8 cellular contexts compared by ENCODE assay signal in genomic region chr17:4899341-4900230, GRCh38. TPM values are rescaled to one million over a fixed set of nuclear protein-coding genes. Genes with fewer than 3 reads are reported as not detected.
DNase-seq lines count a peak whose midpoint lies in the region; ATAC-seq, FAIRE-seq and TF ChIP-seq lines count a peak whose summit lies in the region.

Gene C17orf107 (plus strand): TSS chr17:4899536. CDS start chr17:4899763, 227 bp downstream.

- CTCF ChIA-PET in activated CD4-positive, alpha-beta memory T cell treated with anti-CD3 and anti-CD28 coated beads, Interleukin-2, amount 10 ng/mL, durations not matched to agents 7 days and 5 days (lab: Charles Lee) = interaction anchor here (0.9 to 2.7 kb wide), 8 partner anchors 9 to 333 kb away, joined by 3 to 20 read pairs (median 5); partner anchors contain the start of genes ARRB2, MED11, RNF167 and SLC25A11

- POLR2A ChIA-PET in activated CD4-positive, alpha-beta memory T cell treated with anti-CD3 and anti-CD28 coated beads, Interleukin-2, amount 10 ng/mL, durations not matched to agents 7 days and 5 days (lab: Charles Lee) = interaction anchor here (0.6 to 2.2 kb wide), 12 partner anchors 14 to 197 kb away, joined by 3 to 12 read pairs (median 3); partner anchors contain the start of genes ARRB2, PFN1, RNF167 and SLC25A11

- no peaks in the 10 kb centered on the region for H3K9me3 Mint-ChIP-seq in activated CD4-positive, alpha-beta memory T cell treated with anti-CD3 and anti-CD28 coated beads, Interleukin-2, amount 10 ng/mL, durations not matched to agents 7 days and 5 days

- H3K27me3 ChIP-seq in HL-60 (ENCODE audit: insufficient read depth, poor library complexity, severe bottlenecking) = peaks cover 7% of the 10 kb centered on the region

- peak within 1 kb of the TSS; percentile 49 for H3K27ac Mint-ChIP-seq in activated CD4-positive, alpha-beta memory T cell treated with anti-CD3 and anti-CD28 coated beads, Interleukin-2, amount 10 ng/mL, durations not matched to agents 7 days and 5 days

- H3K27me3 Mint-ChIP-seq in activated CD4-positive, alpha-beta memory T cell treated with anti-CD3 and anti-CD28 coated beads, Interleukin-2, amount 10 ng/mL, durations not matched to agents 7 days and 5 days = peaks cover 6% of the 10 kb centered on the region

- in situ Hi-C loops in Caki2 (cut with HindIII; ENCODE audit: low pct_unique_long_range_greater_than_20kb, low sequenced_read_pairs) = no loop called here

- ATAC-seq in HG02763 (IDR thresholded peaks at IDR 0.05; ENCODE audit: unreplicated experiment) = no peak

- H3K4me3 Mint-ChIP-seq in activated CD4-positive, alpha-beta memory T cell treated with anti-CD3 and anti-CD28 coated beads, Interleukin-2, amount 10 ng/mL, durations not matched to agents 7 days and 5 days = peak within 1 kb of the TSS; percentile 78

- no peak within 1 kb of the TSS for H3K27ac ChIP-seq in HL-60 (replicated peaks)

- H3K36me3 Mint-ChIP-seq in activated CD4-positive, alpha-beta memory T cell treated with anti-CD3 and anti-CD28 coated beads, Interleukin-2, amount 10 ng/mL, durations not matched to agents 7 days and 5 days (ENCODE audit: low read depth) = peaks cover 17% of the 10 kb centered on the region

- H3K4me1 Mint-ChIP-seq in activated CD4-positive, alpha-beta memory T cell treated with anti-CD3 and anti-CD28 coated beads, Interleukin-2, amount 10 ng/mL, durations not matched to agents 7 days and 5 days = peaks cover 38% of the 10 kb centered on the region

- peak; percentile 61 for DNase-seq in Caki2 (ENCODE audit: low read depth)
- DNase-seq in HL-60 (ENCODE audit: low read depth in 1 of 2, low spot score in 1 of 2) = peak; percentile 25 to 77
- peak; percentile 88 for DNase-seq in activated CD4-positive, alpha-beta memory T cell treated with anti-CD3 and anti-CD28 coated beads, Interleukin-2, amount 10 ng/mL, durations not matched to agents 7 days and 5 days
- peak; percentile 80 for DNase-seq in ecto neural progenitor cell (ENCODE audit: low spot score)
- DNase-seq in medulla oblongata (ENCODE audit: extremely low spot score) = peak; percentile 47
- DNase-seq in stimulated activated CD4-positive, alpha-beta T cell treated with anti-CD3 and anti-CD28 coated beads, TNF-alpha, amount 100 ng/mL, for 48 hours (ENCODE audit: low read depth in 3 of 3) = peak; percentile 87 to 99 (median 94)
- DNase-seq in HTR-8/SVneo (ENCODE audit: insufficient read length, low spot score) = no peak

- no peak for TF ChIP-seq CTCF in HL-60 (IDR thresholded peaks at IDR 0.05; ENCODE audit: insufficient read depth, low read length)

- FAIRE-seq in HTR-8/SVneo (lab: Jason Lieb, UNC) = no peak

- H3K4me3 ChIP-seq in HL-60 (replicated peaks; ENCODE audit: insufficient read depth, low read length) = peak within 1 kb of the TSS; percentile 48

RNA-seq across cellular contexts. Expression of gene C17orf107, which starts in this region (rescaled TPM):
- 4.8 and 8.6 TPM in 2 replicates for total RNA-seq in Caki2 (2014; rRNA removed; shearing (Covaris generic); ENCODE audit: low replicate concordance)
- total RNA-seq in activated CD4-positive, alpha-beta memory T cell treated with anti-CD3 and anti-CD28 coated beads, Interleukin-2, amount 10 ng/mL, durations not matched to agents 7 days and 5 days = under 1 TPM; 0.58 to 0.98 TPM

Comparison
In these comparisons a context has a peak if more than half of its experiments do, and no peak if none do; other contexts are left out.
1. Peak in DNase-seq in activated CD4-positive, alpha-beta memory T cell treated with anti-CD3 and anti-CD28 coated beads, Interleukin-2, amount 10 ng/mL, durations not matched to agents 7 days and 5 days; RNA of the gene not detected or under 1 TPM.